Comparison of ENCODE assay signal across 16 cellular contexts in genomic region chr2:85187069-85187468, GRCh38. TPM values are rescaled to one million over a fixed set of nuclear protein-coding genes. Genes with fewer than 3 reads are reported as not detected.
DNase-seq lines count a peak whose midpoint lies in the region; ATAC-seq and TF ChIP-seq lines count a peak whose summit lies in the region.
"Had no signal": no experiment of that assay in that cellular context is flagged by ENCODE, and none has a peak within 500 bp of the region (broad histone marks: within the 10 kb centered on the region; RNA-seq: fewer than 3 reads in every experiment).

No MANE protein-coding gene starts in this region.

- TF ChIP-seq POLR2A in ovary (IDR thresholded peaks at IDR 0.05) = no peak

- DNase-seq in EH (ENCODE audit: low read depth) (peak; percentile 31), WTC11 (ENCODE audit: low spot score) (no peak), fibroblast of the aortic adventitia (ENCODE audit: low read depth) (peak; percentile 16), neural progenitor cell (ENCODE audit: low spot score) (no peak), MCF 10A (ENCODE audit: unreplicated experiment) (no peak), substantia nigra (lab: John Stamatoyannopoulos, UW) (no peak), ovary (no peak)
- DNase-seq: CD8-positive, alpha-beta T cell; COR-L47; DMS153; DMS79 treated with DMSO at 0.1 percent for 48 hours; GDM1 had no signal

- no peak overlapping the region for H2AFZ ChIP-seq in neural progenitor cell (replicated peaks)

- intact Hi-C loops in MCF 10A (cut with micrococcal nuclease) (no loop called here), ovary (cut with DNase I) (no loop called here)

- H3K27ac Mint-ChIP-seq in WTC11 = peak overlapping the region; percentile 11; the same call in 1 of the 2 replicates
- peak overlapping the region; percentile 15 for H3K27ac Mint-ChIP-seq in neural progenitor cell
- H3K27ac Mint-ChIP-seq in MCF 10A (ENCODE audit: low read depth, unreplicated experiment) = no peak overlapping the region
- H3K27ac Mint-ChIP-seq: CD14-positive monocyte; CD8-positive, alpha-beta T cell had no signal

- TF ChIP-seq CTCF in WTC11 (IDR thresholded peaks at IDR 0.05) (no peak), fibroblast of the aortic adventitia (IDR thresholded peaks at IDR 0.05; ENCODE audit: insufficient read depth, low read length) (no peak), neural progenitor cell (IDR thresholded peaks at IDR 0.05) (no peak), MCF 10A (IDR thresholded peaks at IDR 0.05; ENCODE audit: unreplicated experiment) (no peak), ovary (IDR thresholded peaks at IDR 0.05) (no peak)

- H3K4me3 Mint-ChIP-seq in WTC11 (no peak overlapping the region), neural progenitor cell (no peak overlapping the region), MCF 10A (ENCODE audit: unreplicated experiment) (no peak overlapping the region)
- H3K4me3 Mint-ChIP-seq: CD14-positive monocyte; CD8-positive, alpha-beta T cell had no signal

- no peak overlapping the region for H3K27ac ChIP-seq in neural progenitor cell
- no peak overlapping the region for H3K27ac ChIP-seq in substantia nigra (ENCODE audit: low read depth, low read length, poor library complexity, severe bottlenecking)
- H3K27ac ChIP-seq in ovary = no peak overlapping the region
- H3K27ac ChIP-seq: 22Rv1 had no signal

- H3K27me3 ChIP-seq in neural progenitor cell (no peaks in the 10 kb centered on the region), ovary (no peaks in the 10 kb centered on the region)

- no peak overlapping the region for H3K9ac ChIP-seq in neural progenitor cell

- CTCF ChIA-PET in WTC11 (lab: Charles Lee) (interaction anchor here (1.2 to 4.5 kb wide), 5 partner anchors 12 to 120 kb away, joined by 6 to 28 read pairs (median 20); no protein-coding TSS in a partner anchor), MCF 10A (lab: Yijun Ruan, JAX) (interaction anchor here (1.1 kb wide), 1 partner anchor 79 kb away, joined by 3 read pairs; no protein-coding TSS in a partner anchor)

- H3K4me3 ChIP-seq in fibroblast of the aortic adventitia (ENCODE audit: low read depth, low read length) (no peak overlapping the region), neural progenitor cell (no peak overlapping the region), ovary (no peak overlapping the region)

- H3K36me3 Mint-ChIP-seq in WTC11 = peaks cover 14% of the 10 kb centered on the region
- peaks cover 16% of the 10 kb centered on the region for H3K36me3 Mint-ChIP-seq in neural progenitor cell
- H3K36me3 Mint-ChIP-seq in MCF 10A (ENCODE audit: insufficient read depth, unreplicated experiment) = no peaks in the 10 kb centered on the region
- H3K36me3 Mint-ChIP-seq: CD14-positive monocyte; CD8-positive, alpha-beta T cell had no signal

- H3K36me3 ChIP-seq in neural progenitor cell (no peaks in the 10 kb centered on the region), ovary (no peaks in the 10 kb centered on the region)

- 75 to 85% (median 84%) methylated on average over 2 of the region's 2 CpGs for WGBS in ovary, 3 donors

- no peaks in the 10 kb centered on the region for H3K9me3 ChIP-seq in neural progenitor cell (ENCODE audit: low read depth)
- no peaks in the 10 kb centered on the region for H3K9me3 ChIP-seq in ovary

- peaks cover 26% of the 10 kb centered on the region for H3K79me2 ChIP-seq in neural progenitor cell (ENCODE audit: low read depth)

- no peaks in the 10 kb centered on the region for H3K27me3 Mint-ChIP-seq in WTC11 (ENCODE audit: low read depth)
- H3K27me3 Mint-ChIP-seq in neural progenitor cell (ENCODE audit: insufficient read depth, low read depth) = peaks cover 8% of the 10 kb centered on the region
- H3K27me3 Mint-ChIP-seq in MCF 10A (ENCODE audit: insufficient read depth, unreplicated experiment) = no peaks in the 10 kb centered on the region

- no peak overlapping the region for H3K4me2 ChIP-seq in neural progenitor cell

- H3K4me1 ChIP-seq in neural progenitor cell = peaks cover 20% of the 10 kb centered on the region
- no peaks in the 10 kb centered on the region for H3K4me1 ChIP-seq in ovary (ENCODE audit: insufficient read depth)

- 0 out of 2 replicates have a peak, but pooled peaks cover 3% of the 10 kb centered on the region for H3K9me3 Mint-ChIP-seq in WTC11
- H3K9me3 Mint-ChIP-seq in neural progenitor cell = peaks cover 6% of the 10 kb centered on the region
- H3K9me3 Mint-ChIP-seq in MCF 10A (ENCODE audit: unreplicated experiment) = no peaks in the 10 kb centered on the region
- H3K9me3 Mint-ChIP-seq: CD8-positive, alpha-beta T cell had no signal

- H3K4me1 Mint-ChIP-seq in WTC11 (peaks cover 79% of the 10 kb centered on the region), neural progenitor cell (peaks cover 47% of the 10 kb centered on the region), MCF 10A (ENCODE audit: insufficient read depth, unreplicated experiment) (no peaks in the 10 kb centered on the region)
- H3K4me1 Mint-ChIP-seq: CD14-positive monocyte had no signal

- peaks cover 21% of the 10 kb centered on the region for H3F3A ChIP-seq in neural progenitor cell (ENCODE audit: low read depth)

- ATAC-seq in WTC11 = no peak
- no peak for ATAC-seq in GM18519 (IDR thresholded peaks at IDR 0.05; ENCODE audit: low FRiP score, unreplicated experiment)
- ATAC-seq: CD8-positive, alpha-beta T cell; HCT116 had no signal

- H4K20me1 ChIP-seq in neural progenitor cell (ENCODE audit: low read depth) = peaks cover 25% of the 10 kb centered on the region

- POLR2A ChIA-PET in WTC11 (lab: Charles Lee) = no interaction called here
- POLR2A ChIA-PET in MCF 10A (lab: Yijun Ruan, JAX) = no interaction called here

- no peak for TF ChIP-seq EP300 in ovary (IDR thresholded peaks at IDR 0.05)

- no TSS peak for BruUV-seq in MCF 10A (replicated peaks; lab: Mats Ljungman, UMichigan)

TF ChIP-seq in WTC11, 78 proteins besides CTCF, POLR2A, EP300 and RAD21 (continues in another document):
- no peak for TF ChIP-seq TEAD1 (CRISPR knock-in tag; IDR thresholded peaks at IDR 0.05)
- no peak for TF ChIP-seq USF2 (CRISPR knock-in tag; IDR thresholded peaks at IDR 0.05)
- TF ChIP-seq ZNF219 (CRISPR knock-in tag; IDR thresholded peaks at IDR 0.05; ENCODE audit: borderline replicate concordance) = no peak
- TF ChIP-seq RORB (CRISPR knock-in tag; IDR thresholded peaks at IDR 0.05) = no peak
- TF ChIP-seq ZNF416 (CRISPR knock-in tag; IDR thresholded peaks at IDR 0.05) = no peak
- no peak for TF ChIP-seq KAT7 (CRISPR knock-in tag; IDR thresholded peaks at IDR 0.05; ENCODE audit: borderline replicate concordance)
- TF ChIP-seq ELF4 (CRISPR knock-in tag; IDR thresholded peaks at IDR 0.05; ENCODE audit: low read depth) = no peak
- TF ChIP-seq CBFB (CRISPR knock-in tag; IDR thresholded peaks at IDR 0.05; ENCODE audit: low read depth) = no peak
- no peak for TF ChIP-seq CREM (CRISPR knock-in tag; IDR thresholded peaks at IDR 0.05)
- TF ChIP-seq IRF2 (CRISPR knock-in tag; IDR thresholded peaks at IDR 0.05; ENCODE audit: borderline replicate concordance, low read depth) = no peak
- TF ChIP-seq TEAD4 (CRISPR knock-in tag; IDR thresholded peaks at IDR 0.05) = no peak
- TF ChIP-seq ERG (CRISPR knock-in tag; IDR thresholded peaks at IDR 0.05) = no peak
- TF ChIP-seq AR (CRISPR knock-in tag; IDR thresholded peaks at IDR 0.05) = no peak

RNA-seq across cellular contexts. Expression of gene TCF7L1, which starts 53.9 kb away (rescaled TPM):
- total RNA-seq in WTC11 (2021) (104 to 108 TPM (median 106 TPM) in 3 replicates), fibroblast of the aortic adventitia (ENCODE audit: low replicate concordance) (3.5 and 3.7 TPM in 2 replicates), neural progenitor cell (ENCODE audit: low replicate concordance) (1.0 and 3.7 TPM in 2 replicates), MCF 10A (2022) (0.81 and 1.1 TPM in 2 replicates), ovary (10 to 100 TPM in 5 of 7 donors, 1 to 10 TPM in 2; 5.2 to 29.8 (median 24.1) TPM)
- polyA plus RNA-seq in ovary = 10 to 100 TPM; 17.2 to 23.9 TPM
- total RNA-seq: CD8-positive, alpha-beta T cell had no signal

Comparison
In these comparisons a context has a peak if more than half of its experiments do, and no peak if none do; other contexts are left out.
1. DNase-seq: peak in EH (single experiment) and fibroblast of the aortic adventitia (single experiment); none in WTC11 (single experiment), neural progenitor cell (single experiment), MCF 10A (single experiment), substantia nigra (0 of 49) and ovary (0 of 5).